Comparison of ENCODE assay signal across 29 cellular contexts in the genomic region with DNA sequence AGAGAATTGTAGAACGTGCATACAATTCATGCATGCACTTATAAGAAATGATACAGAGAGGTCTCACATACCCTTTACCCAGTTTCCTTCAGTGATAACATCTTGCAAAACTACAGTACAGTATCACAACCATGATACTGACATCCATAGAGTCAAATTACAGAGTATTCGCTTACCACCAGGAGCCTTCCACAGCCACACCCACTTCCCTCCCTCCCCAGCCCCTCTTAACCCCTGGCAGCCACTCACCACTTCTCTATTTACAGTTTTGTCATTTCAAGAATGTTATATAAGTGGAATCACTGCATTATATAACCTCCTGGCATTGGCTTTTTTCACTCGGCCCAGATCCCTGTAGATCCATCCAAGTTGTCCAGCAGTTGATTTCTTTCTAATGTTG.
"Had no signal": no experiment of that assay in that cellular context is flagged by ENCODE, and none has a peak within 500 bp of the region (broad histone marks: within the 10 kb centered on the region; RNA-seq: fewer than 3 reads in every experiment).

No MANE protein-coding gene starts in this region.

- H3K27ac Mint-ChIP-seq: activated CD8-positive, alpha-beta T cell treated with anti-CD3 and anti-CD28 coated beads for 36 hours; activated naive CD4-positive, alpha-beta T cell treated with anti-CD3 and anti-CD28 coated beads, Interleukin-2, amount 50 U/mL, for 24 hours; activated naive CD8-positive, alpha-beta T cell treated with anti-CD3 and anti-CD28 coated beads, Interleukin-2, amount 50 U/mL, for 24 hours; activated T-helper 2 cell treated with anti-CD3 and anti-CD28 coated beads, Interferon-gamma antibody, Interleukin-2, Interleukin-4, amounts not matched to agents 10 μg/mL and 5 μg/mL and 100 μg/mL, durations not matched to agents 14 hours and 24 hours and 36 hours; memory B cell; naive thymus-derived CD4-positive, alpha-beta T cell; progenitor cell of endocrine pancreas; stimulated activated memory B cell treated with anti-CD40 and anti-IgM and Interleukin-4, amounts not matched to agents 10 μg/mL and 1 μg/mL and 100 μg/mL, for 72 hours; T-helper 17 cell; type B pancreatic cell; WTC11 had no signal

- H3K9me3 Mint-ChIP-seq: type B pancreatic cell had no signal

- H3K4me3 Mint-ChIP-seq: activated CD8-positive, alpha-beta T cell treated with anti-CD3 and anti-CD28 coated beads for 36 hours; activated naive CD4-positive, alpha-beta T cell treated with anti-CD3 and anti-CD28 coated beads, Interleukin-2, amount 50 U/mL, for 24 hours; activated naive CD8-positive, alpha-beta T cell treated with anti-CD3 and anti-CD28 coated beads, Interleukin-2, amount 50 U/mL, for 24 hours; activated T-cell treated with anti-CD3 and anti-CD28 coated beads, Interleukin-2, amount 50 U/mL, for 4 hours; memory B cell; naive thymus-derived CD4-positive, alpha-beta T cell; stimulated activated memory B cell treated with anti-CD40 and anti-IgM and Interleukin-4, amounts not matched to agents 10 μg/mL and 1 μg/mL and 100 μg/mL, for 72 hours; stimulated activated naive CD8-positive, alpha-beta T cell treated with anti-CD3 and anti-CD28 coated beads, Interleukin-15, amount 100 ng/mL, for 72 hours; T-helper 17 cell; type B pancreatic cell; WTC11 had no signal

- H3K4me1 Mint-ChIP-seq: activated naive CD4-positive, alpha-beta T cell treated with anti-CD3 and anti-CD28 coated beads, Interleukin-2, amount 50 U/mL, for 24 hours; activated naive CD8-positive, alpha-beta T cell treated with anti-CD3 and anti-CD28 coated beads, Interleukin-2, amount 50 U/mL, for 24 hours; memory B cell; naive thymus-derived CD4-positive, alpha-beta T cell; stimulated activated memory B cell treated with anti-CD40 and anti-IgM and Interleukin-4, amounts not matched to agents 10 μg/mL and 1 μg/mL and 100 μg/mL, for 72 hours; stimulated activated naive CD8-positive, alpha-beta T cell treated with anti-CD3 and anti-CD28 coated beads, Interleukin-15, amount 100 ng/mL, for 72 hours; T-helper 17 cell; WTC11 had no signal

- H3K36me3 Mint-ChIP-seq: activated naive CD4-positive, alpha-beta T cell treated with anti-CD3 and anti-CD28 coated beads, Interleukin-2, amount 50 U/mL, for 24 hours; memory B cell; stimulated activated memory B cell treated with anti-CD40 and anti-IgM and Interleukin-4, amounts not matched to agents 10 μg/mL and 1 μg/mL and 100 μg/mL, for 72 hours; type B pancreatic cell had no signal

- ATAC-seq: activated CD8-positive, alpha-beta T cell treated with anti-CD3 and anti-CD28 coated beads for 36 hours; activated naive CD8-positive, alpha-beta T cell treated with anti-CD3 and anti-CD28 coated beads, Interleukin-2, amount 50 U/mL, for 24 hours; activated T-cell treated with anti-CD3 and anti-CD28 coated beads, Interleukin-2, amount 50 U/mL, for 4 hours; gastroesophageal sphincter; naive thymus-derived CD4-positive, alpha-beta T cell; stimulated activated naive CD8-positive, alpha-beta T cell treated with anti-CD3 and anti-CD28 coated beads, Interleukin-15, amount 100 ng/mL, for 72 hours; T-helper 17 cell; WTC11 had no signal

- H3K4me3 ChIP-seq: gastroesophageal sphincter, ovary, sigmoid colon, vagina had no signal

- H3K27me3 ChIP-seq: gastroesophageal sphincter, ovary, sigmoid colon, vagina had no signal

- H3K27ac ChIP-seq: gastroesophageal sphincter, ovary, sigmoid colon, vagina had no signal

- H3K36me3 ChIP-seq: gastroesophageal sphincter, ovary, sigmoid colon, vagina had no signal

- DNase-seq: activated CD4-positive, alpha-beta T cell treated with anti-CD3 and anti-CD28 coated beads for 1 hour; activated CD4-positive, alpha-beta T cell treated with anti-CD3 and anti-CD28 coated beads, Interleukin-2, amount 50 U/mL, for 1 hour; activated CD8-positive, alpha-beta T cell treated with anti-CD3 and anti-CD28 coated beads for 36 hours; activated naive CD8-positive, alpha-beta T cell treated with anti-CD3 and anti-CD28 coated beads, Interleukin-2, amount 50 U/mL, for 24 hours; activated T-cell treated with anti-CD3 and anti-CD28 coated beads, Interleukin-2, amount 50 U/mL, for 4 hours; amygdala; dermis blood vessel endothelial cell; effector CD8-positive, alpha-beta T cell; hippocampal formation; left cardiac atrium; midbrain; naive thymus-derived CD4-positive, alpha-beta T cell; ovary; sigmoid colon; small intestine; stimulated activated CD4-positive, alpha-beta T cell treated with anti-CD3 and anti-CD28 coated beads, Interleukin-4, amount 100 ng/mL, for 24 hours; stimulated activated naive CD8-positive, alpha-beta T cell treated with anti-CD3 and anti-CD28 coated beads, Interleukin-15, amount 100 ng/mL, for 72 hours; substantia nigra; T-helper 17 cell; T1000 had no signal

- H3K9me3 ChIP-seq: ovary, vagina had no signal
